Comparison of ENCODE assay signal across 7 cellular contexts in genomic region chr14:103920981-103921854, GRCh38.
DNase-seq lines count a peak whose midpoint lies in the region; ATAC-seq, FAIRE-seq and TF ChIP-seq lines count a peak whose summit lies in the region.

No MANE protein-coding gene starts in this region.

- FAIRE-seq in GM18507 (lab: Jason Lieb, UNC): peak; percentile 98

- H3K4me3 ChIP-seq in astrocyte of the spinal cord (ENCODE audit: low read depth, low read length) (peak overlapping the region; percentile 80), retinal pigment epithelial cell (ENCODE audit: low read length) (peak overlapping the region; percentile 82)

- in situ Hi-C loops in astrocyte of the spinal cord (cut with HindIII; ENCODE audit: low sequenced_read_pairs): no loop called here

- TF ChIP-seq CTCF in astrocyte of the spinal cord (IDR thresholded peaks at IDR 0.05; ENCODE audit: low read depth, low read length): peak; percentile 97
- peak; percentile 89 for TF ChIP-seq CTCF in retinal pigment epithelial cell (conservative IDR thresholded peaks at IDR 0.05; ENCODE audit: low read depth, low read length)

- DNase-seq in GM18507 (ENCODE audit: extremely low spot score, insufficient read length, low read depth) (peak; percentile 94), NCI-H2029 (lab: John Stamatoyannopoulos, UW) (peak; percentile 48), T-helper 9 cell (peak; percentile 93), astrocyte of the spinal cord (ENCODE audit: low read depth, low spot score) (peak; percentile 92), hypothalamus (lab: John Stamatoyannopoulos, UW) (peak; percentile 40 to 96 (median 86)), retinal pigment epithelial cell (ENCODE audit: low read depth) (peak; percentile 71)

- ATAC-seq in HG02981 (IDR thresholded peaks at IDR 0.05; ENCODE audit: unreplicated experiment): peak; percentile 92

Comparison
In these comparisons a context has a peak if more than half of its experiments do, and no peak if none do; other contexts are left out.
1. Peak in every context shown above with its lines: DNase-seq, ATAC-seq and H3K4me3 ChIP-seq.